23 cellular contexts compared by ENCODE assay signal in genomic region chr13:20499986-20500385, GRCh38.
"Had no signal": no experiment of that assay in that cellular context is flagged by ENCODE, and none has a peak within 500 bp of the region (broad histone marks: within the 10 kb centered on the region; RNA-seq: fewer than 3 reads in every experiment).

No MANE protein-coding gene starts in this region.

- H3K9me3 ChIP-seq: ovary, psoas muscle, right atrium auricular region, thoracic aorta, upper lobe of left lung had no signal

- H3K4me2 ChIP-seq: neural progenitor cell had no signal

- H3K27ac ChIP-seq: foreskin keratinocyte, left lung, neural progenitor cell, ovary, psoas muscle, right atrium auricular region, spleen, thoracic aorta, upper lobe of left lung had no signal

- H3K36me3 ChIP-seq: left lung, neural progenitor cell, ovary, right atrium auricular region, spleen, thoracic aorta, upper lobe of left lung had no signal

- ATAC-seq: activated T-cell treated with anti-CD3 and anti-CD28 coated beads, Interleukin-2, amount 50 U/mL, for 72 hours; foreskin keratinocyte; left lung; naive thymus-derived CD4-positive, alpha-beta T cell; psoas muscle had no signal

- H3K4me1 ChIP-seq: neural progenitor cell, psoas muscle had no signal

- H3K9ac ChIP-seq: neural progenitor cell had no signal

- DNase-seq: activated CD4-positive, alpha-beta memory T cell treated with anti-CD3 and anti-CD28 coated beads, Interleukin-2, amount 10 ng/mL, durations not matched to agents 7 days and 5 days; activated CD4-positive, alpha-beta T cell treated with anti-CD3 and anti-CD28 coated beads, Interleukin-2, amount 10 ng/mL, durations not matched to agents 24 days and 14 days; activated effector memory CD4-positive, alpha-beta T cell treated with Interleukin-2 at 50 U/mL for 16 hours; activated naive CD4-positive, alpha-beta T cell treated with anti-CD3 and anti-CD28 coated beads for 36 hours; activated naive CD8-positive, alpha-beta T cell treated with anti-CD3 and anti-CD28 coated beads, Interleukin-2, amount 10 ng/mL, durations not matched to agents 7 days and 5 days; activated T-cell treated with anti-CD3 and anti-CD28 coated beads, Interleukin-2, amount 50 U/mL, for 72 hours; effector CD4-positive, alpha-beta T cell; foreskin keratinocyte; glutamatergic neuron; hippocampal formation; kidney glomerular epithelial cell; left lung; naive thymus-derived CD4-positive, alpha-beta T cell; ovary; psoas muscle; spleen; stimulated activated CD4-positive, alpha-beta T cell treated with anti-CD3 and anti-CD28 coated beads, Interleukin-4, amount 100 ng/mL, for 24 hours; stimulated activated naive CD4-positive, alpha-beta T cell treated with Interleukin-2 at 50 U/mL for 16 hours; upper lobe of left lung had no signal

- H3K4me3 ChIP-seq: left lung, lung, neural progenitor cell, ovary, psoas muscle, right atrium auricular region, spleen, thoracic aorta, upper lobe of left lung had no signal

- H2AFZ ChIP-seq: neural progenitor cell had no signal

- H3K27me3 ChIP-seq: foreskin keratinocyte, left lung, neural progenitor cell, ovary, right atrium auricular region, spleen, upper lobe of left lung had no signal
